In the genomic region with DNA sequence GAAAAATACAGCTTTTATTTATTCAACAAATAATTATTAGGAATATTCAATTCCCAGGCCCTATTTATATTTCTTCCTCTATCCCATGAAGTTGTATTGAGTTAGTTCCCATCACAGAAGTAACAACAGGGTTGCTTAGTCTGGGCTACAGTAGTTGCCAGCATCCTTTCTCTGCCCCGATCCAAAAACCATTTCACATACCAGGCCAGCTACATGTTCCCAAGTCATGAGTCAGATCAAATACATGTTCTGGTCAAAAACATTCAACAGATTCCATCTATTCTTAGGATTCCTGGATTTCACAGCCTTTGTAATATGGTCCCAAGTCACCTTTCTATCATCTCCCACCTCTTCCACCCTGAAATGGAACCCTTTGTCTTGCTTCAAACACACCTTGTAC, we compare ENCODE assay signal across 20 cellular contexts.
"Had no signal": no experiment of that assay in that cellular context is flagged by ENCODE, and none has a peak within 500 bp of the region (broad histone marks: within the 10 kb centered on the region; RNA-seq: fewer than 3 reads in every experiment).

No MANE protein-coding gene starts in this region.

- H3K4me2 ChIP-seq: smooth muscle cell had no signal

- H3K36me3 Mint-ChIP-seq: naive B cell had no signal

- H3K4me1 Mint-ChIP-seq: endodermal cell, naive B cell had no signal

- H3K4me1 ChIP-seq: heart left ventricle, tibial artery, upper lobe of right lung, vagina had no signal

- H3K36me3 ChIP-seq: heart left ventricle, ovary, tibial artery, upper lobe of right lung, vagina had no signal

- H3K4me3 ChIP-seq: coronary artery, heart left ventricle, lung, ovary, smooth muscle cell, tibial artery, upper lobe of right lung, vagina had no signal

- H3K27me3 ChIP-seq: heart left ventricle, ovary, upper lobe of right lung, vagina had no signal

- H3K9me3 Mint-ChIP-seq: endodermal cell had no signal

- H3K27ac ChIP-seq: coronary artery, heart left ventricle, ovary, tibial artery, upper lobe of right lung, vagina had no signal

- ATAC-seq: heart left ventricle, left colon, left ventricle myocardium superior, right cardiac atrium, upper lobe of right lung had no signal

- H3K9me3 ChIP-seq: heart left ventricle, ovary, tibial artery, upper lobe of right lung, vagina had no signal

- DNase-seq: effector CD4-positive, alpha-beta T cell; endodermal cell; erythroblast; heart left ventricle; hippocampal formation; left colon; left ventricle myocardium superior; mesenchymal stem cell; midbrain; naive B cell; ovary; right cardiac atrium; stimulated activated CD4-positive, alpha-beta T cell treated with anti-CD3 and anti-CD28 coated beads, Interleukin-2, amount 100 ng/mL, for 48 hours; stimulated activated naive CD4-positive, alpha-beta T cell treated with Interleukin-2 at 50 U/mL for 16 hours; tibial artery; upper lobe of right lung had no signal

- H3K4me3 Mint-ChIP-seq: endodermal cell, naive B cell had no signal

- H3K27ac Mint-ChIP-seq: endodermal cell, naive B cell had no signal
